ENCODE assay signal across 19 cellular contexts in the genomic region with DNA sequence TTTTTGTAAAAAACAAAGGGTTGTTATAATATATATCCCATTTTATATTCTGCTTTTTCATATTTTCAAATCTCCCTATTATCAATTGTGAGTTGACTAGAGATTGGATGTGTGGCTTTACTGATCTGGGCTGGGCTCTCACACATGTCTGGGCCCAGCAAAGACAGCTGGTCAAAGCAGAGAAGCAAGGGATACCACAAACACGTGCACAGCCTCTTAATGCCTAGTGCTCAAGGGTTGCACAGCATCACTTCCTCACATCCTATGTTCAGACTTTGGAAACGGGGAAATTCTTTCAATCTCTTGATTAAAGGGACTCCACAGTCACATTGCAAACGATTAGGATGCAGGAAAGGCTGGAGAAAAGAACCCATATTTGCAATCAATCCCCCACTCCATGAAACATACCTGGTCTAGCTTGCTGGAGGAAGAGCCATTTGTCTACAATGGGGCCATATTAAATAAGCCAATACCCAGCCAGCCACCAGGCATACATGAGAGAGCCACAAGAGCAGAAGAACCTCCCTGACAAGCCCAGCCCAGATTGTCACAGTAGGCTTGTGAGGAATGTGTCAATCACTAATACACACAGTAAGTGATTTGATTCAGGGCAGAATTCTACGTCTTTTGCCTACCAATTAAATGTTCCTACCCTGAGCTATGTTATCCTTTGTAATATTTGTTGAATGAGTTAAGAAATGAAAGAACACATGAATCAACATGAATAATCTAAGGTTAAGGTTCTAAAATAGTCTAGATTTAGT.
DNase-seq lines count a peak whose midpoint lies in the region; ATAC-seq, FAIRE-seq and TF ChIP-seq lines count a peak whose summit lies in the region.
"Had no signal": no experiment of that assay in that cellular context is flagged by ENCODE, and none has a peak within 500 bp of the region (broad histone marks: within the 10 kb centered on the region; RNA-seq: fewer than 3 reads in every experiment).

No MANE protein-coding gene starts in this region.

- WGBS in HepG2 (ENCODE audit: low lambda C conversion rate) = 25% methylated on average over 4 of the region's 4 CpGs
- WGBS in right lobe of liver (ENCODE audit: insufficient coverage, low coverage, low lambda C conversion rate, missing lambda C conversion rate) = 33% methylated on average over 4 of the region's 4 CpGs
- 46 to 90% (median 64%) methylated on average over 4 of the region's 4 CpGs for WGBS in ovary, 3 donors

- no peak overlapping the region for H2AFZ ChIP-seq in HepG2 (ENCODE audit: low read length)
- no peak overlapping the region for H2AFZ ChIP-seq in OCI-LY1 (ENCODE audit: low read length)

- H3K4me3 ChIP-seq in HepG2 (replicated peaks in 1 of 3; ENCODE audit: insufficient read depth in 1 of 3, low read depth in 2 of 3, low read length in 3 of 3) (no peak overlapping the region), right lobe of liver (no peak overlapping the region), OCI-LY1 (ENCODE audit: low read depth, low read length, poor library complexity, severe bottlenecking) (no peak overlapping the region), ovary (no peak overlapping the region)
- H3K4me3 ChIP-seq: BLaER1, SJCRH30 had no signal

- no peak for TF ChIP-seq RAD21 in HepG2 (CRISPR knock-in tag; IDR thresholded peaks at IDR 0.05)

- intact Hi-C loops in HepG2 (cut with micrococcal nuclease; ENCODE audit: unreplicated experiment) (no loop called here), right lobe of liver (cut with DNase I) (no loop called here), ovary (cut with DNase I) (no loop called here)

- H3K9me3 ChIP-seq in HepG2 (ENCODE audit: low read length) (no peaks in the 10 kb centered on the region), right lobe of liver (no peaks in the 10 kb centered on the region), OCI-LY1 (ENCODE audit: low read length) (peaks cover 6% of the 10 kb centered on the region; the same call in 1 of the 2 replicates), ovary (no peaks in the 10 kb centered on the region)
- H3K9me3 ChIP-seq: BLaER1 had no signal

- H3K9me3 Mint-ChIP-seq in memory B cell = peaks cover 1% of the 10 kb centered on the region
- H3K9me3 Mint-ChIP-seq: H9 had no signal

- no peak for FAIRE-seq in HepG2 (lab: Jason Lieb, UNC)
- no peak for FAIRE-seq in D721Med (lab: Jason Lieb, UNC)

- H3K27ac ChIP-seq in HepG2 (ENCODE audit: extremely low read length, insufficient read depth, low read length) (no peak overlapping the region), right lobe of liver (no peak overlapping the region), OCI-LY1 (ENCODE audit: low read depth, low read length, poor library complexity, severe bottlenecking) (peak overlapping the region; percentile 96), ovary (no peak overlapping the region)
- H3K27ac ChIP-seq: SJCRH30 had no signal

- no peak overlapping the region for H3K4me3 Mint-ChIP-seq in memory B cell
- H3K4me3 Mint-ChIP-seq: CD8-positive, alpha-beta memory T cell; H9 had no signal

- H3K79me2 ChIP-seq in HepG2 (ENCODE audit: insufficient read depth, low read length) = no peaks in the 10 kb centered on the region
- no peaks in the 10 kb centered on the region for H3K79me2 ChIP-seq in OCI-LY1 (ENCODE audit: insufficient read depth, low read length)

- DNase-seq in HepG2 (ENCODE audit: low spot score) = no peak
- DNase-seq in right lobe of liver = no peak
- no peak for DNase-seq in memory B cell (ENCODE audit: low spot score in 2 of 2)
- no peak for DNase-seq in D721Med (ENCODE audit: insufficient read length, low spot score)
- DNase-seq in ovary = no peak
- DNase-seq: 8988T; CD8-positive, alpha-beta memory T cell; DND-41; H9; KBM-7; NCI-H1105; NCI-H1694; NCI-H526 treated with DMSO at 0.1 percent for 48 hours; PC-3; SJCRH30 had no signal

- TF ChIP-seq EP300 in HepG2 (IDR thresholded peaks at IDR 0.05; ENCODE audit: low read depth in 2 of 2, low read length in 2 of 2) (no peak), HepG2 (CRISPR knock-in tag; IDR thresholded peaks at IDR 0.05; ENCODE audit: borderline replicate concordance) (no peak), ovary (IDR thresholded peaks at IDR 0.05) (no peak)

- no peak overlapping the region for H3K4me2 ChIP-seq in HepG2 (ENCODE audit: low read depth, low read length)
- H3K4me2 ChIP-seq in OCI-LY1 (ENCODE audit: low read length) = no peak overlapping the region

- no peaks in the 10 kb centered on the region for H3K9me2 ChIP-seq in OCI-LY1 (ENCODE audit: low read depth, low read length)

- no peak for ATAC-seq in HepG2
- no peak for ATAC-seq in right lobe of liver
- ATAC-seq in memory B cell (ENCODE audit: low read depth) = no peak
- ATAC-seq in HG02610 (IDR thresholded peaks at IDR 0.05; ENCODE audit: unreplicated experiment) = no peak
- no peak for ATAC-seq in GM21619 (IDR thresholded peaks at IDR 0.05; ENCODE audit: unreplicated experiment)
- ATAC-seq: PC-3 had no signal

- no TSS peak for BruUV-seq in HepG2 (replicated peaks; lab: Mats Ljungman, UMichigan)

- TF ChIP-seq CTCF in HepG2 (CRISPR knock-in tag; IDR thresholded peaks at IDR 0.05) (no peak), right lobe of liver (IDR thresholded peaks at IDR 0.05) (no peak), OCI-LY1 (IDR thresholded peaks at IDR 0.05; ENCODE audit: low read length) (no peak), D721Med (IDR thresholded peaks at IDR 0.05; ENCODE audit: insufficient read depth, missing control alignments) (no peak), ovary (IDR thresholded peaks at IDR 0.05) (no peak)

- peaks cover 12% of the 10 kb centered on the region for H3K4me1 Mint-ChIP-seq in memory B cell
- H3K4me1 Mint-ChIP-seq: CD8-positive, alpha-beta memory T cell had no signal

- no peaks in the 10 kb centered on the region for H3F3A ChIP-seq in OCI-LY1 (ENCODE audit: insufficient read depth, low read length)

- no peaks in the 10 kb centered on the region for H3K36me3 Mint-ChIP-seq in memory B cell
- H3K36me3 Mint-ChIP-seq: CD8-positive, alpha-beta memory T cell had no signal

- H3K27me3 Mint-ChIP-seq in memory B cell = peaks cover 5% of the 10 kb centered on the region
- H3K27me3 Mint-ChIP-seq: CD8-positive, alpha-beta memory T cell had no signal

- POLR2A ChIA-PET in HepG2 (lab: Yijun Ruan, JAX) = no interaction called here

- peak overlapping the region; percentile 52 for H3K27ac Mint-ChIP-seq in memory B cell
- H3K27ac Mint-ChIP-seq: CD8-positive, alpha-beta memory T cell had no signal

- H3K4me1 ChIP-seq in HepG2 (ENCODE audit: insufficient read depth, low read length) (peaks cover 59% of the 10 kb centered on the region), right lobe of liver (peaks cover 0 to 46% (median 14%) of the 10 kb centered on the region in 4 donors), OCI-LY1 (ENCODE audit: insufficient read depth, low read length, severe bottlenecking) (peaks cover 88% of the 10 kb centered on the region), ovary (ENCODE audit: insufficient read depth) (peaks cover 8% of the 10 kb centered on the region)

- TF ChIP-seq POLR2A in HepG2 (IDR thresholded peaks at IDR 0.05; ENCODE audit: insufficient read depth in 1 of 2, low read depth in 2 of 2, low read length in 2 of 2) (no peak), right lobe of liver (IDR thresholded peaks at IDR 0.05) (no peak), ovary (IDR thresholded peaks at IDR 0.05) (no peak)

- CTCF ChIA-PET in HepG2 (lab: Yijun Ruan, JAX; ENCODE audit: low intra/inter-chr PET ratio, low total read pairs) = no interaction called here

- H3K27me3 ChIP-seq in HepG2 (ENCODE audit: control insufficient read depth in 1 of 2, insufficient read depth in 2 of 2, low read length in 2 of 2) (0 out of 5 replicates have a peak, but pooled peaks cover 0 to 3% of the 10 kb centered on the region in 2 experiments), right lobe of liver (no peaks in the 10 kb centered on the region), OCI-LY1 (ENCODE audit: insufficient read depth, low read length) (no peaks in the 10 kb centered on the region), ovary (no peaks in the 10 kb centered on the region)
- H3K27me3 ChIP-seq: BLaER1, SJCRH30 had no signal

- H3K36me3 ChIP-seq in HepG2 (replicated peaks in 1 of 2; ENCODE audit: control insufficient read depth in 1 of 2, insufficient read depth in 2 of 2, low read length in 2 of 2) (no peaks in the 10 kb centered on the region), right lobe of liver (no peaks in the 10 kb centered on the region), OCI-LY1 (ENCODE audit: insufficient read depth, low read length) (peaks cover 6% of the 10 kb centered on the region; the same call in 1 of the 2 replicates), ovary (no peaks in the 10 kb centered on the region)
- H3K36me3 ChIP-seq: BLaER1, SJCRH30 had no signal

- H3K9ac ChIP-seq in HepG2 (ENCODE audit: insufficient read depth, low read depth, low read length) (no peak overlapping the region), OCI-LY1 (ENCODE audit: low read length) (no peak overlapping the region)
- H3K9ac ChIP-seq: BLaER1 had no signal

- H4K20me1 ChIP-seq in HepG2 (ENCODE audit: insufficient read depth, low read length) = no peaks in the 10 kb centered on the region
- H4K20me1 ChIP-seq in OCI-LY1 (ENCODE audit: insufficient read depth, low read length) = no peaks in the 10 kb centered on the region
- H4K20me1 ChIP-seq: BLaER1 had no signal

- in situ Hi-C loops in HepG2 (cut with HindIII; ENCODE audit: extremely low pct_ligation_motif_present, low pct_unique_long_range_greater_than_20kb) = no loop called here

TF ChIP-seq in HepG2, 621 proteins besides CTCF, POLR2A, EP300 and RAD21:
- TF ChIP-seq PPARG (CRISPR knock-in tag; conservative IDR thresholded peaks at IDR 0.05) (no peak), ZNF331 (CRISPR knock-in tag; IDR thresholded peaks at IDR 0.05) (peak; percentile 99)
